In genomic region chr17:3738562-3739295, GRCh38 we compare ENCODE assay signal across 8 cellular contexts. TPM values are rescaled to one million over a fixed set of nuclear protein-coding genes. Genes with fewer than 3 reads are reported as not detected.
DNase-seq lines count a peak whose midpoint lies in the region; TF ChIP-seq lines count a peak whose summit lies in the region.

No MANE protein-coding gene starts in this region.

- intact Hi-C loops in uterus (cut with DNase I; ENCODE audit: low total_unique reads) = no loop called here

- H3K36me3 ChIP-seq in fibroblast of lung (ENCODE audit: control insufficient read depth, insufficient read depth, low read length) (no peaks in the 10 kb centered on the region), uterus (no peaks in the 10 kb centered on the region)

- peak; percentile 10 to 51 for DNase-seq in NCI-H187 (lab: John Stamatoyannopoulos, UW)
- DNase-seq in NCI-H187 treated with DMSO at 0.1 percent for 48 hours (lab: John Stamatoyannopoulos, UW) = no peak
- peak; percentile 69 for DNase-seq in activated T-cell treated with anti-CD3 and anti-CD28 coated beads for 4 hours
- DNase-seq in fibroblast of lung (ENCODE audit: low read depth in 2 of 2) = peak; percentile 9 to 37
- DNase-seq in renal cortical epithelial cell (ENCODE audit: low read depth) = peak; percentile 62
- DNase-seq in GM19238 (ENCODE audit: insufficient read length, low spot score) = no peak
- DNase-seq in MV-4-11 (lab: John Stamatoyannopoulos, UW) = no peak
- no peak for DNase-seq in uterus

- TF ChIP-seq CTCF in fibroblast of lung (conservative IDR thresholded peaks at IDR 0.05 in 1 of 2, IDR thresholded peaks at IDR 0.05 in 1 of 2; ENCODE audit: low read depth in 1 of 2, low read length in 2 of 2) (no peak), uterus (IDR thresholded peaks at IDR 0.05) (no peak)

- H2AFZ ChIP-seq in fibroblast of lung (ENCODE audit: low read length) = peak overlapping the region; percentile 26

- TF ChIP-seq POLR2A in uterus (IDR thresholded peaks at IDR 0.05) = no peak

- peaks cover 2% of the 10 kb centered on the region for H3K4me1 ChIP-seq in fibroblast of lung (ENCODE audit: control insufficient read depth, extremely low read depth, insufficient read depth, low read length)
- H3K4me1 ChIP-seq in uterus = peaks cover 0 to 4% of the 10 kb centered on the region in 2 donors

- H3K79me2 ChIP-seq in fibroblast of lung (ENCODE audit: control insufficient read depth, insufficient read depth, low read length) = no peaks in the 10 kb centered on the region

- H3K9me3 ChIP-seq in fibroblast of lung (ENCODE audit: control insufficient read depth, insufficient read depth, low read depth, low read length) = no peaks in the 10 kb centered on the region
- no peaks in the 10 kb centered on the region for H3K9me3 ChIP-seq in uterus

- H3K4me2 ChIP-seq in fibroblast of lung (ENCODE audit: extremely low read depth, insufficient read depth, low read length) = peak overlapping the region; percentile 39

- H3K27me3 ChIP-seq in fibroblast of lung (ENCODE audit: control insufficient read depth, insufficient read depth, low read length) (peaks cover 4% of the 10 kb centered on the region), uterus (no peaks in the 10 kb centered on the region)

- H3K27ac ChIP-seq in fibroblast of lung (ENCODE audit: insufficient read depth, low read length) = no peak overlapping the region
- no peak overlapping the region for H3K27ac ChIP-seq in uterus

- H3K4me3 ChIP-seq in fibroblast of lung (replicated peaks in 1 of 4; ENCODE audit: control extremely low read depth in 1 of 4, insufficient read depth in 1 of 4, low read depth in 3 of 4, low read length in 4 of 4) (no peak overlapping the region), uterus (no peak overlapping the region)

- no peaks in the 10 kb centered on the region for H4K20me1 ChIP-seq in fibroblast of lung (ENCODE audit: control insufficient read depth, extremely low read depth, insufficient read depth, low read length)

- H3K9ac ChIP-seq in fibroblast of lung (ENCODE audit: insufficient read depth, low read length) = no peak overlapping the region

RNA-seq across cellular contexts. Expression of gene HASPIN, which starts 15.0 kb away (rescaled TPM):
- 0.51 and 2.0 TPM in 2 replicates for total RNA-seq in fibroblast of lung
- 1.5 and 4.9 TPM in 2 replicates for polyA plus RNA-seq in fibroblast of lung
- 0.98 and 3.4 TPM in 2 replicates for polyA plus RNA-seq in fibroblast of lung (2012)
- polyA minus RNA-seq in fibroblast of lung (ENCODE audit: low replicate concordance) = 1.5 and 2.6 TPM in 2 replicates
- total RNA-seq in renal cortical epithelial cell = 0.89 and 5.0 TPM in 2 replicates
- 1 to 10 TPM in 1 of 4 donors, not detected in 3; 2.0 TPM for total RNA-seq in uterus

RNA-seq across cellular contexts. Expression of gene P2RX5, which starts 42.8 kb away (rescaled TPM):
- total RNA-seq in fibroblast of lung (0.99 and 1.0 TPM in 2 replicates), renal cortical epithelial cell (2.9 and 19.3 TPM in 2 replicates), uterus (1 to 10 TPM in 2 of 4 donors, under 1 TPM in 2; 0.51 to 8.2 (median 1.1) TPM)
- 0.79 and 1.1 TPM in 2 replicates for polyA plus RNA-seq in fibroblast of lung
- polyA plus RNA-seq in fibroblast of lung (2012) = 1.0 and 1.7 TPM in 2 replicates
- 10.4 TPM in 1 of 2 replicates, not detected in the other for polyA minus RNA-seq in fibroblast of lung (ENCODE audit: low replicate concordance)

Comparison
In these comparisons a context has a peak if more than half of its experiments do, and no peak if none do; other contexts are left out.
1. DNase-seq: peak in NCI-H187 (2 of 2), activated T-cell treated with anti-CD3 and anti-CD28 coated beads for 4 hours (single experiment), fibroblast of lung (2 of 2) and renal cortical epithelial cell (single experiment); none in NCI-H187 treated with DMSO at 0.1 percent for 48 hours (single experiment), GM19238 (single experiment), MV-4-11 (single experiment) and uterus (0 of 2).